ENCODE assay signal across 1 cellular context in genomic region chr3:194640829-194641228, GRCh38.
TF ChIP-seq lines count a peak whose summit lies in the region.

No MANE protein-coding gene starts in this region.

TF ChIP-seq in GM12878, 131 proteins besides CTCF, POLR2A, EP300 and RAD21 (continued from another document):
- no peak for TF ChIP-seq E2F8 (IDR thresholded peaks at IDR 0.05; ENCODE audit: low read depth, partially characterized antibody)
- no peak for TF ChIP-seq ZBTB33 (IDR thresholded peaks at IDR 0.05)
- no peak for TF ChIP-seq ZNF687 (IDR thresholded peaks at IDR 0.05)
- no peak for TF ChIP-seq PKNOX1 (IDR thresholded peaks at IDR 0.05)
- TF ChIP-seq HCFC1 (IDR thresholded peaks at IDR 0.05; ENCODE audit: low read length): no peak
- no peak for TF ChIP-seq IKZF1 (conservative IDR thresholded peaks at IDR 0.05)
- no peak for TF ChIP-seq MLLT1 (IDR thresholded peaks at IDR 0.05)
- no peak for TF ChIP-seq TCF7 (IDR thresholded peaks at IDR 0.05; ENCODE audit: borderline replicate concordance)
- TF ChIP-seq PAX5 (IDR thresholded peaks at IDR 0.05; ENCODE audit: borderline replicate concordance, low read depth, low read length): no peak
- no peak for TF ChIP-seq NBN (IDR thresholded peaks at IDR 0.05)
- no peak for TF ChIP-seq SPI1 (IDR thresholded peaks at IDR 0.05; ENCODE audit: borderline replicate concordance, insufficient read depth, low read depth, low read length)
- TF ChIP-seq KAT2A (conservative IDR thresholded peaks at IDR 0.05; ENCODE audit: control insufficient read depth, low read depth, low read length): no peak
- no peak for TF ChIP-seq NR2F1 (conservative IDR thresholded peaks at IDR 0.05)
- no peak for TF ChIP-seq NRF1 (conservative IDR thresholded peaks at IDR 0.05; ENCODE audit: low read depth, low read length)
- TF ChIP-seq MYC (IDR thresholded peaks at IDR 0.05; ENCODE audit: insufficient read depth, insufficient read length, insufficient replicate concordance, low read length, severe bottlenecking): no peak
- no peak for TF ChIP-seq YBX1 (IDR thresholded peaks at IDR 0.05)
TF ChIP-seq in GM12878: peak in this region for 0.
